Comparison of ENCODE assay signal across 8 cellular contexts in genomic region chr19:14571695-14572490, GRCh38.
DNase-seq lines count a peak whose midpoint lies in the region; ATAC-seq lines count a peak whose summit lies in the region.

TSS of gene NDUFB7 (minus strand) at chr19:14572066. CDS start at chr19:14572000, 66 bp downstream.

- DNase-seq in COLO829 (ENCODE audit: low spot score) (peak; percentile 83), HS-5 (ENCODE audit: low read depth) (peak; percentile 87), NK-92 (lab: John Stamatoyannopoulos, UW; ENCODE audit: unreplicated experiment) (peak; percentile 52), medulla oblongata (ENCODE audit: extremely low spot score) (peak; percentile 97)
- DNase-seq in activated CD8-positive, alpha-beta memory T cell treated with anti-CD3 and anti-CD28 coated beads for 24 hours = peak; percentile 94
- DNase-seq in effector CD8-positive, alpha-beta T cell (lab: John Stamatoyannopoulos, UW) = peak; percentile 82
- peak; percentile 77 for DNase-seq in stimulated activated CD8-positive, alpha-beta memory T cell treated with anti-CD3 and anti-CD28 coated beads, Interleukin-12 subunit alpha, Interleukin-12 subunit beta, amount 100 ng/mL, for 1 hour (ENCODE audit: low read depth)

- ATAC-seq in GM19468 (IDR thresholded peaks at IDR 0.05; ENCODE audit: extremely low read depth, unreplicated experiment) = peak; percentile 59

Comparison
In these comparisons a context has a peak if more than half of its experiments do, and no peak if none do; other contexts are left out.
1. Peak in every context shown above with its lines: DNase-seq and ATAC-seq.